In genomic region chr19:8050274-8051096, GRCh38 we compare ENCODE assay signal across 8 cellular contexts. TPM values are rescaled to one million over a fixed set of nuclear protein-coding genes. Genes with fewer than 3 reads are reported as not detected.
A peak's percentile ranks its signal among the peaks of the same experiment; 100 is the strongest.
DNase-seq lines count a peak whose midpoint lies in the region; ATAC-seq lines count a peak whose summit lies in the region.

No MANE protein-coding gene starts in this region.

- ATAC-seq in CD4-positive, CD25-positive, alpha-beta regulatory T cell (ENCODE audit: low read depth in 2 of 2) = peak; percentile 82 to 88
- ATAC-seq in GM19467 (IDR thresholded peaks at IDR 0.05; ENCODE audit: unreplicated experiment) = peak; percentile 77
- ATAC-seq in naive thymus-derived CD8-positive, alpha-beta T cell = peak; percentile 91 to 97
- ATAC-seq in stimulated activated naive B cell treated with anti-CD40 and anti-IgM and Interleukin-4, amounts not matched to agents 10 μg/mL and 1 μg/mL and 100 μg/mL, for 72 hours (replicated peaks) = peak; percentile 93 to 95

- no peaks in the 10 kb centered on the region for H3K36me3 Mint-ChIP-seq in CD4-positive, CD25-positive, alpha-beta regulatory T cell
- H3K36me3 Mint-ChIP-seq in naive thymus-derived CD8-positive, alpha-beta T cell = no peaks in the 10 kb centered on the region
- H3K36me3 Mint-ChIP-seq in stimulated activated naive B cell treated with anti-CD40 and anti-IgM and Interleukin-4, amounts not matched to agents 10 μg/mL and 1 μg/mL and 100 μg/mL, for 72 hours = no peaks in the 10 kb centered on the region

- H3K4me1 ChIP-seq in CD4-positive, CD25-positive, alpha-beta regulatory T cell (ENCODE audit: control insufficient read depth, insufficient read depth, low read length, poor library complexity, severe bottlenecking) = peaks cover 13% of the 10 kb centered on the region

- H3K4me3 ChIP-seq in CD4-positive, CD25-positive, alpha-beta regulatory T cell (ENCODE audit: low read depth, low read length) = no peak overlapping the region

- no peaks in the 10 kb centered on the region for H3K36me3 ChIP-seq in CD4-positive, CD25-positive, alpha-beta regulatory T cell (ENCODE audit: control insufficient read depth, insufficient read depth, low read length)

- POLR2A ChIA-PET in naive thymus-derived CD8-positive, alpha-beta T cell (lab: Charles Lee) = no interaction called here

- H3K9me3 Mint-ChIP-seq in CD4-positive, CD25-positive, alpha-beta regulatory T cell = no peaks in the 10 kb centered on the region
- no peaks in the 10 kb centered on the region for H3K9me3 Mint-ChIP-seq in naive thymus-derived CD8-positive, alpha-beta T cell
- H3K9me3 Mint-ChIP-seq in stimulated activated naive B cell treated with anti-CD40 and anti-IgM and Interleukin-4, amounts not matched to agents 10 μg/mL and 1 μg/mL and 100 μg/mL, for 72 hours = no peaks in the 10 kb centered on the region

- H3K9me3 ChIP-seq in CD4-positive, CD25-positive, alpha-beta regulatory T cell (ENCODE audit: control insufficient read depth in 2 of 2, low read length in 2 of 2) = no peaks in the 10 kb centered on the region

- peaks cover 15% of the 10 kb centered on the region for H3K27me3 Mint-ChIP-seq in CD4-positive, CD25-positive, alpha-beta regulatory T cell
- H3K27me3 Mint-ChIP-seq in naive thymus-derived CD8-positive, alpha-beta T cell = peaks cover 0 to 3% (median 1%) of the 10 kb centered on the region in 5 donors
- H3K27me3 Mint-ChIP-seq in stimulated activated naive B cell treated with anti-CD40 and anti-IgM and Interleukin-4, amounts not matched to agents 10 μg/mL and 1 μg/mL and 100 μg/mL, for 72 hours = no peaks in the 10 kb centered on the region

- H3K27ac Mint-ChIP-seq in CD4-positive, CD25-positive, alpha-beta regulatory T cell = no peak overlapping the region
- peak overlapping the region in 6 of 10 donors; percentile 41 to 85 (median 62) for H3K27ac Mint-ChIP-seq in naive thymus-derived CD8-positive, alpha-beta T cell
- H3K27ac Mint-ChIP-seq in stimulated activated naive B cell treated with anti-CD40 and anti-IgM and Interleukin-4, amounts not matched to agents 10 μg/mL and 1 μg/mL and 100 μg/mL, for 72 hours = peak overlapping the region; percentile 89

- H3K4me1 Mint-ChIP-seq in CD4-positive, CD25-positive, alpha-beta regulatory T cell = peaks cover 0 to 17% (median 6%) of the 10 kb centered on the region in 4 donors
- H3K4me1 Mint-ChIP-seq in naive thymus-derived CD8-positive, alpha-beta T cell = peaks cover 6 to 27% (median 21%) of the 10 kb centered on the region in 4 donors
- H3K4me1 Mint-ChIP-seq in stimulated activated naive B cell treated with anti-CD40 and anti-IgM and Interleukin-4, amounts not matched to agents 10 μg/mL and 1 μg/mL and 100 μg/mL, for 72 hours = peaks cover 8 to 23% of the 10 kb centered on the region in 2 donors

- DNase-seq in CD4-positive, CD25-positive, alpha-beta regulatory T cell = peak; percentile 66 to 91 (median 76)
- DNase-seq in HT1080 (ENCODE audit: low read depth) = peak; percentile 10
- peak; percentile 100 for DNase-seq in OCI-M1 (lab: John Stamatoyannopoulos, UW)
- peak; percentile 97 to 98 for DNase-seq in activated T-cell treated with anti-CD3 and anti-CD28 coated beads, Interleukin-2, amount 50 U/mL, for 48 hours
- peak; percentile 11 for DNase-seq in fibroblast of peridontal ligament (ENCODE audit: extremely low read depth)
- DNase-seq in naive thymus-derived CD8-positive, alpha-beta T cell = peak; percentile 67 to 90 (median 80)
- DNase-seq in stimulated activated naive B cell treated with anti-CD40 and anti-IgM and Interleukin-4, amounts not matched to agents 10 μg/mL and 1 μg/mL and 100 μg/mL, for 72 hours = peak; percentile 91

- peak overlapping the region; percentile 58 to 80 (median 67) for H3K4me3 Mint-ChIP-seq in CD4-positive, CD25-positive, alpha-beta regulatory T cell
- peak overlapping the region; percentile 68 to 84 (median 77) for H3K4me3 Mint-ChIP-seq in naive thymus-derived CD8-positive, alpha-beta T cell
- peak overlapping the region; percentile 81 to 89 for H3K4me3 Mint-ChIP-seq in stimulated activated naive B cell treated with anti-CD40 and anti-IgM and Interleukin-4, amounts not matched to agents 10 μg/mL and 1 μg/mL and 100 μg/mL, for 72 hours

- no peak overlapping the region for H3K27ac ChIP-seq in CD4-positive, CD25-positive, alpha-beta regulatory T cell (ENCODE audit: insufficient read depth, low read length, poor library complexity, severe bottlenecking)

- no peaks in the 10 kb centered on the region for H3K27me3 ChIP-seq in CD4-positive, CD25-positive, alpha-beta regulatory T cell (ENCODE audit: control insufficient read depth, insufficient read depth, low read length)

RNA-seq across cellular contexts. Expression of gene CCL25, which starts 2.1 kb away (rescaled TPM):
- total RNA-seq in CD4-positive, CD25-positive, alpha-beta regulatory T cell = not detected
- under 1 TPM in 1 of 4 donors, not detected in 3; 0.48 TPM for polyA plus RNA-seq in CD4-positive, CD25-positive, alpha-beta regulatory T cell
- total RNA-seq in HT1080 (2014; rRNA removed; shearing (Covaris generic)) = not detected in 2 replicates
- polyA plus RNA-seq in HT1080 (2015; cell fraction: cytosol; rRNA removed) = not detected in 2 replicates
- not detected in 2 replicates for polyA plus RNA-seq in HT1080 (2015; cell fraction: nucleus; rRNA removed)
- not detected for total RNA-seq in naive thymus-derived CD8-positive, alpha-beta T cell
- polyA plus RNA-seq in naive thymus-derived CD8-positive, alpha-beta T cell = under 1 TPM in 2 of 3 donors, not detected in 1; 0.22 to 0.36 TPM

RNA-seq across cellular contexts. Expression of gene ELAVL1, which starts 45.0 kb away (rescaled TPM):
- total RNA-seq in CD4-positive, CD25-positive, alpha-beta regulatory T cell = 39.6 TPM
- polyA plus RNA-seq in CD4-positive, CD25-positive, alpha-beta regulatory T cell = 10 to 100 TPM; 48.0 to 52.0 (median 49.2) TPM
- total RNA-seq in HT1080 (2014; rRNA removed; shearing (Covaris generic)) = 61.1 and 114 TPM in 2 replicates
- 79.2 and 86.2 TPM in 2 replicates for polyA plus RNA-seq in HT1080 (2015; cell fraction: cytosol; rRNA removed)
- 64.1 and 71.6 TPM in 2 replicates for polyA plus RNA-seq in HT1080 (2015; cell fraction: nucleus; rRNA removed)
- total RNA-seq in naive thymus-derived CD8-positive, alpha-beta T cell = 10 to 100 TPM; 55.1 to 55.8 TPM
- polyA plus RNA-seq in naive thymus-derived CD8-positive, alpha-beta T cell = 10 to 100 TPM; 41.5 to 55.5 (median 45.5) TPM

Comparison
In these comparisons a context has a peak if more than half of its experiments do, and no peak if none do; other contexts are left out.
1. DNase-seq: peak in every context shown above with its lines; median percentile 100 in OCI-M1; 98 in activated T-cell treated with anti-CD3 and anti-CD28 coated beads, Interleukin-2, amount 50 U/mL, for 48 hours; 91 in stimulated activated naive B cell treated with anti-CD40 and anti-IgM and Interleukin-4, amounts not matched to agents 10 μg/mL and 1 μg/mL and 100 μg/mL, for 72 hours; 80 in naive thymus-derived CD8-positive, alpha-beta T cell; 76 in CD4-positive, CD25-positive, alpha-beta regulatory T cell; 11 in fibroblast of peridontal ligament; 10 in HT1080.
2. H3K27ac Mint-ChIP-seq: peak in naive thymus-derived CD8-positive, alpha-beta T cell (6 of 10) and stimulated activated naive B cell treated with anti-CD40 and anti-IgM and Interleukin-4, amounts not matched to agents 10 μg/mL and 1 μg/mL and 100 μg/mL, for 72 hours (single experiment); none in CD4-positive, CD25-positive, alpha-beta regulatory T cell (0 of 3).
3. Peak in every context shown above with its lines, with median percentiles within 50 percentile points of each other: ATAC-seq and H3K4me3 Mint-ChIP-seq.